Comparison of ENCODE assay signal across 15 cellular contexts in genomic region chr12:65280306-65280705, GRCh38. TPM values are rescaled to one million over a fixed set of nuclear protein-coding genes. Genes with fewer than 3 reads are reported as not detected.
DNase-seq lines count a peak whose midpoint lies in the region; ATAC-seq and TF ChIP-seq lines count a peak whose summit lies in the region.
"Had no signal": no experiment of that assay in that cellular context is flagged by ENCODE, and none has a peak within 500 bp of the region (broad histone marks: within the 10 kb centered on the region; RNA-seq: fewer than 3 reads in every experiment).

No MANE protein-coding gene starts in this region.

- H3K4me1 Mint-ChIP-seq in stimulated activated naive B cell treated with anti-CD40 and anti-IgM and Interleukin-4, amounts not matched to agents 10 μg/mL and 1 μg/mL and 100 μg/mL, for 72 hours = peaks cover 6 to 21% of the 10 kb centered on the region in 2 donors

- no peak for TF ChIP-seq POLR2A in heart left ventricle (IDR thresholded peaks at IDR 0.05)

- H3K27me3 ChIP-seq in heart left ventricle (peaks cover 0 to 7% (median 0%) of the 10 kb centered on the region in 9 donors), thoracic aorta (replicated peaks; ENCODE audit: insufficient read depth) (no peaks in the 10 kb centered on the region)
- H3K27me3 ChIP-seq: uterus had no signal

- no peaks in the 10 kb centered on the region for H3K9me3 ChIP-seq in heart left ventricle
- H3K9me3 ChIP-seq in thoracic aorta = no peaks in the 10 kb centered on the region
- H3K9me3 ChIP-seq: uterus had no signal

- DNase-seq in heart left ventricle (no peak), cardiac septum (ENCODE audit: low spot score) (no peak), foreskin fibroblast (no peak), thoracic aorta (ENCODE audit: low spot score) (no peak), GM10266 (ENCODE audit: extremely low spot score) (no peak), retina (no peak)
- no peak for DNase-seq in stimulated activated naive B cell treated with anti-CD40 and anti-IgM and Interleukin-4, amounts not matched to agents 10 μg/mL and 1 μg/mL and 100 μg/mL, for 72 hours
- DNase-seq: ACHN; activated CD4-positive, alpha-beta T cell treated with anti-CD3 and anti-CD28 coated beads, Interleukin-2, amount 50 U/mL, for 4 hours; kidney glomerular epithelial cell; NCI-H2029 treated with DMSO at 0.1 percent for 48 hours; uterus had no signal

- no peaks in the 10 kb centered on the region for H3K9me3 Mint-ChIP-seq in stimulated activated naive B cell treated with anti-CD40 and anti-IgM and Interleukin-4, amounts not matched to agents 10 μg/mL and 1 μg/mL and 100 μg/mL, for 72 hours
- H3K9me3 Mint-ChIP-seq: activated T-helper 2 cell treated with anti-CD3 and anti-CD28 coated beads, Interferon-gamma antibody, Interleukin-2, Interleukin-4, amounts not matched to agents 10 μg/mL and 5 μg/mL and 100 μg/mL, durations not matched to agents 14 hours and 24 hours and 36 hours; T-helper 1 cell treated with Interleukin-12 subunit alpha and Interleukin-12 subunit beta and Interleukin-4 antibody, amounts not matched to agents 30 μg/mL and 1 μg/mL, for 36 hours had no signal

- peaks cover 30 to 34% of the 10 kb centered on the region in 2 donors for H3K27me3 Mint-ChIP-seq in stimulated activated naive B cell treated with anti-CD40 and anti-IgM and Interleukin-4, amounts not matched to agents 10 μg/mL and 1 μg/mL and 100 μg/mL, for 72 hours

- H3K4me1 ChIP-seq in heart left ventricle (peaks cover 0 to 48% (median 29%) of the 10 kb centered on the region in 12 donors), thoracic aorta (ENCODE audit: control insufficient read depth in 1 of 2, low read depth in 2 of 2) (peaks cover 27 to 61% of the 10 kb centered on the region in 2 donors)

- no peak overlapping the region for H3K4me3 Mint-ChIP-seq in stimulated activated naive B cell treated with anti-CD40 and anti-IgM and Interleukin-4, amounts not matched to agents 10 μg/mL and 1 μg/mL and 100 μg/mL, for 72 hours
- H3K4me3 Mint-ChIP-seq: T-helper 1 cell treated with Interleukin-12 subunit alpha and Interleukin-12 subunit beta and Interleukin-4 antibody, amounts not matched to agents 30 μg/mL and 1 μg/mL, for 36 hours had no signal

- H3K36me3 ChIP-seq in heart left ventricle (peaks cover 0 to 15% (median 3%) of the 10 kb centered on the region in 9 donors), thoracic aorta (no peaks in the 10 kb centered on the region)
- H3K36me3 ChIP-seq: uterus had no signal

- H3K36me3 Mint-ChIP-seq in stimulated activated naive B cell treated with anti-CD40 and anti-IgM and Interleukin-4, amounts not matched to agents 10 μg/mL and 1 μg/mL and 100 μg/mL, for 72 hours = no peaks in the 10 kb centered on the region

- no peak overlapping the region for H3K27ac Mint-ChIP-seq in stimulated activated naive B cell treated with anti-CD40 and anti-IgM and Interleukin-4, amounts not matched to agents 10 μg/mL and 1 μg/mL and 100 μg/mL, for 72 hours
- H3K27ac Mint-ChIP-seq: activated T-helper 2 cell treated with anti-CD3 and anti-CD28 coated beads, Interferon-gamma antibody, Interleukin-2, Interleukin-4, amounts not matched to agents 10 μg/mL and 5 μg/mL and 100 μg/mL, durations not matched to agents 14 hours and 24 hours and 36 hours; T-helper 1 cell treated with Interleukin-12 subunit alpha and Interleukin-12 subunit beta and Interleukin-4 antibody, amounts not matched to agents 30 μg/mL and 1 μg/mL, for 36 hours had no signal

- no peak for TF ChIP-seq CTCF in heart left ventricle (IDR thresholded peaks at IDR 0.05)
- no peak for TF ChIP-seq CTCF in WI38 (IDR thresholded peaks at IDR 0.05; ENCODE audit: low read depth, low read length)
- TF ChIP-seq CTCF in foreskin fibroblast (IDR thresholded peaks at IDR 0.05; ENCODE audit: low read depth, low read length) = no peak
- TF ChIP-seq CTCF in thoracic aorta (IDR thresholded peaks at IDR 0.05) = no peak
- no peak for TF ChIP-seq CTCF in GM10266 (IDR thresholded peaks at IDR 0.05; ENCODE audit: control insufficient read depth, insufficient read depth, low read depth, missing control alignments)

- WGBS in heart left ventricle, 4 donors = 22 to 31% (median 29%) methylated on average over 3 of the region's 3 CpGs

- intact Hi-C loops in heart left ventricle (cut with DNase I) (no loop called here), cardiac septum (cut with DNase I) (no loop called here)

- ATAC-seq in heart left ventricle (no peak), thoracic aorta (ENCODE audit: insufficient number of reproducible peaks, low FRiP score, low read depth) (no peak)
- ATAC-seq in stimulated activated naive B cell treated with anti-CD40 and anti-IgM and Interleukin-4, amounts not matched to agents 10 μg/mL and 1 μg/mL and 100 μg/mL, for 72 hours (replicated peaks) = no peak

- H3K27ac ChIP-seq in heart left ventricle (peak overlapping the region in 1 of 12 donors; percentile 7), thoracic aorta (no peak overlapping the region)

- H3K4me3 ChIP-seq in heart left ventricle (peak overlapping the region in 9 of 12 donors; percentile 3 to 91 (median 85)), WI38 (ENCODE audit: low read depth, low read length) (peak overlapping the region; percentile 94), foreskin fibroblast (ENCODE audit: low read depth in 1 of 2, low read length in 2 of 2) (peak overlapping the region; percentile 73 to 83), thoracic aorta (peak overlapping the region; percentile 96)

RNA-seq across cellular contexts. Expression of gene MSRB3, which starts 1.8 kb away (rescaled TPM):
- total RNA-seq in heart left ventricle (100 to 1,000 TPM in 7 of 9 donors, 10 to 100 TPM in 2; 64.6 to 165 (median 129) TPM), cardiac septum (166 TPM), thoracic aorta (100 to 1,000 TPM; 221 to 232 TPM)
- polyA plus RNA-seq in heart left ventricle = 10 to 100 TPM; 54.1 to 71.5 TPM
